Comparison of ENCODE assay signal across 13 cellular contexts in genomic region chr14:91356218-91356763, GRCh38.
DNase-seq lines count a peak whose midpoint lies in the region; ATAC-seq and TF ChIP-seq lines count a peak whose summit lies in the region.
"Had no signal": no experiment of that assay in that cellular context is flagged by ENCODE, and none has a peak within 500 bp of the region (broad histone marks: within the 10 kb centered on the region; RNA-seq: fewer than 3 reads in every experiment).

No MANE protein-coding gene starts in this region.

- intact Hi-C loops in Right ventricle myocardium inferior (cut with DNase I), result no loop called here
- intact Hi-C loops in left cardiac atrium (cut with DNase I), result no loop called here
- intact Hi-C loops in transverse colon (cut with DNase I; ENCODE audit: low total_unique reads), result no loop called here

- H3K27me3 ChIP-seq in transverse colon (no peaks in the 10 kb centered on the region), endodermal cell (ENCODE audit: control insufficient read depth, insufficient read depth, low read length, poor library complexity, severe bottlenecking) (no peaks in the 10 kb centered on the region)
- H3K27me3 ChIP-seq: esophagus muscularis mucosa had no signal

- no peak overlapping the region for H3K4me3 ChIP-seq in transverse colon
- H3K4me3 ChIP-seq in endodermal cell (ENCODE audit: low read length), result no peak overlapping the region
- H3K4me3 ChIP-seq: cardiac muscle cell, esophagus muscularis mucosa, K562, SK-N-MC had no signal

- TF ChIP-seq EP300 in transverse colon (IDR thresholded peaks at IDR 0.05; ENCODE audit: low read depth), result no peak

- WGBS in transverse colon (ENCODE audit: low coverage in 1 of 2), 2 donors, result 39 to 40% methylated on average over 1 to 12 of the region's 12 CpGs
- 87 to 91% methylated on average over 8 to 12 of the region's 12 CpGs for WGBS in endodermal cell (ENCODE audit: insufficient coverage in 1 of 2, insufficient read length in 1 of 2), 2 experiments

- TF ChIP-seq CTCF in transverse colon (IDR thresholded peaks at IDR 0.05) (no peak), endodermal cell (conservative IDR thresholded peaks at IDR 0.05) (no peak)

- TF ChIP-seq POLR2A in transverse colon (IDR thresholded peaks at IDR 0.05), result no peak

- DNase-seq in Right ventricle myocardium inferior (ENCODE audit: missing footprints) (peak; percentile 21), left cardiac atrium (no peak), transverse colon (no peak), DMS79 (lab: John Stamatoyannopoulos, UW) (no peak), AG08395 (ENCODE audit: low spot score) (no peak), endodermal cell (no peak)
- no peak for DNase-seq in activated naive CD8-positive, alpha-beta T cell treated with anti-CD3 and anti-CD28 coated beads, Interleukin-2, amount 50 U/mL, for 24 hours
- DNase-seq: NCI-H345 had no signal

- no peaks in the 10 kb centered on the region for H3K9me3 Mint-ChIP-seq in activated naive CD8-positive, alpha-beta T cell treated with anti-CD3 and anti-CD28 coated beads, Interleukin-2, amount 50 U/mL, for 24 hours
- H3K9me3 Mint-ChIP-seq in endodermal cell, result no peaks in the 10 kb centered on the region

- peaks cover 91% of the 10 kb centered on the region for H3K4me1 Mint-ChIP-seq in activated naive CD8-positive, alpha-beta T cell treated with anti-CD3 and anti-CD28 coated beads, Interleukin-2, amount 50 U/mL, for 24 hours
- peaks cover 10% of the 10 kb centered on the region for H3K4me1 Mint-ChIP-seq in endodermal cell

- H3K36me3 ChIP-seq in transverse colon (no peaks in the 10 kb centered on the region), endodermal cell (ENCODE audit: control insufficient read depth, insufficient read depth, low read length) (peaks cover 3% of the 10 kb centered on the region)
- H3K36me3 ChIP-seq: cardiac muscle cell, esophagus muscularis mucosa had no signal

- in situ Hi-C loops in transverse colon (cut with MboI; ENCODE audit: low pct_ligation_motif_present in 1 of 4, low pct_unique_long_range_greater_than_20kb in 1 of 4, low sequenced_read_pairs in 3 of 4), result no loop called here

- no peak overlapping the region for H3K9ac ChIP-seq in endodermal cell (ENCODE audit: extremely low read depth, low read length, poor library complexity, severe bottlenecking)

- ATAC-seq in Right ventricle myocardium inferior (no peak), left cardiac atrium (no peak), HG03460 (IDR thresholded peaks at IDR 0.05; ENCODE audit: unreplicated experiment) (peak; percentile 38)
- no peak for ATAC-seq in activated naive CD8-positive, alpha-beta T cell treated with anti-CD3 and anti-CD28 coated beads, Interleukin-2, amount 50 U/mL, for 24 hours

- peak overlapping the region; percentile 83 for H3K27ac Mint-ChIP-seq in activated naive CD8-positive, alpha-beta T cell treated with anti-CD3 and anti-CD28 coated beads, Interleukin-2, amount 50 U/mL, for 24 hours
- no peak overlapping the region for H3K27ac Mint-ChIP-seq in endodermal cell

- H3K9me3 ChIP-seq in transverse colon, result no peaks in the 10 kb centered on the region
- H3K9me3 ChIP-seq in endodermal cell (ENCODE audit: control insufficient read depth, low read length), result no peaks in the 10 kb centered on the region
- H3K9me3 ChIP-seq: esophagus muscularis mucosa had no signal

- peak overlapping the region; percentile 73 for H3K4me3 Mint-ChIP-seq in activated naive CD8-positive, alpha-beta T cell treated with anti-CD3 and anti-CD28 coated beads, Interleukin-2, amount 50 U/mL, for 24 hours
- no peak overlapping the region for H3K4me3 Mint-ChIP-seq in endodermal cell

- peaks cover 9 to 45% (median 34%) of the 10 kb centered on the region in 4 donors for H3K4me1 ChIP-seq in transverse colon
- no peaks in the 10 kb centered on the region for H3K4me1 ChIP-seq in endodermal cell (ENCODE audit: control insufficient read depth, insufficient read depth, low read length)

- H3K27ac ChIP-seq in transverse colon (peak overlapping the region in 3 of 4 donors; percentile 13 to 31 (median 17)), endodermal cell (ENCODE audit: low read depth, low read length) (no peak overlapping the region)
- H3K27ac ChIP-seq: cardiac muscle cell, esophagus muscularis mucosa, SK-N-MC had no signal

- H3K27me3 Mint-ChIP-seq in activated naive CD8-positive, alpha-beta T cell treated with anti-CD3 and anti-CD28 coated beads, Interleukin-2, amount 50 U/mL, for 24 hours, result no peaks in the 10 kb centered on the region
- H3K27me3 Mint-ChIP-seq in endodermal cell (ENCODE audit: insufficient read depth), result no peaks in the 10 kb centered on the region

- H3K36me3 Mint-ChIP-seq in activated naive CD8-positive, alpha-beta T cell treated with anti-CD3 and anti-CD28 coated beads, Interleukin-2, amount 50 U/mL, for 24 hours (ENCODE audit: low read depth), result peaks cover 17% of the 10 kb centered on the region
- peaks cover 18% of the 10 kb centered on the region for H3K36me3 Mint-ChIP-seq in endodermal cell (ENCODE audit: low read depth)
